ENCODE assay signal across 1 cellular context in the genomic region with DNA sequence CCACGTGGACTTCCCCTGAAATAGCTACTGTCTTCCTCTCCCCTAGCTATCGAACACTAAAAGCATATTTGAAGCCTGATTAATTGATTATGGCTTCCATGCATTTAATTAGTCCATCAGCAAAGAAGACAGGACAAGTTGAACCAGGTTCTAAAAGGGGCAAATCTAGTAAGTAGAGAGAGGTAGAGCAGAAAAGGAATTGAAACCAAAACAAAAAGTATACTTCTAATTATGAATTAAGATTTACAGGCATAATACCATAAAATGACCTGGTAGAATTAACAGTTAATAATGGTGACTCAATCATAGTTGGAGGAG.
TF ChIP-seq lines count a peak whose summit lies in the region.

No MANE protein-coding gene starts in this region.

TF ChIP-seq in GM12878, 131 proteins besides CTCF, POLR2A, EP300 and RAD21 (continued from another document):
- TF ChIP-seq, protein P1, sequence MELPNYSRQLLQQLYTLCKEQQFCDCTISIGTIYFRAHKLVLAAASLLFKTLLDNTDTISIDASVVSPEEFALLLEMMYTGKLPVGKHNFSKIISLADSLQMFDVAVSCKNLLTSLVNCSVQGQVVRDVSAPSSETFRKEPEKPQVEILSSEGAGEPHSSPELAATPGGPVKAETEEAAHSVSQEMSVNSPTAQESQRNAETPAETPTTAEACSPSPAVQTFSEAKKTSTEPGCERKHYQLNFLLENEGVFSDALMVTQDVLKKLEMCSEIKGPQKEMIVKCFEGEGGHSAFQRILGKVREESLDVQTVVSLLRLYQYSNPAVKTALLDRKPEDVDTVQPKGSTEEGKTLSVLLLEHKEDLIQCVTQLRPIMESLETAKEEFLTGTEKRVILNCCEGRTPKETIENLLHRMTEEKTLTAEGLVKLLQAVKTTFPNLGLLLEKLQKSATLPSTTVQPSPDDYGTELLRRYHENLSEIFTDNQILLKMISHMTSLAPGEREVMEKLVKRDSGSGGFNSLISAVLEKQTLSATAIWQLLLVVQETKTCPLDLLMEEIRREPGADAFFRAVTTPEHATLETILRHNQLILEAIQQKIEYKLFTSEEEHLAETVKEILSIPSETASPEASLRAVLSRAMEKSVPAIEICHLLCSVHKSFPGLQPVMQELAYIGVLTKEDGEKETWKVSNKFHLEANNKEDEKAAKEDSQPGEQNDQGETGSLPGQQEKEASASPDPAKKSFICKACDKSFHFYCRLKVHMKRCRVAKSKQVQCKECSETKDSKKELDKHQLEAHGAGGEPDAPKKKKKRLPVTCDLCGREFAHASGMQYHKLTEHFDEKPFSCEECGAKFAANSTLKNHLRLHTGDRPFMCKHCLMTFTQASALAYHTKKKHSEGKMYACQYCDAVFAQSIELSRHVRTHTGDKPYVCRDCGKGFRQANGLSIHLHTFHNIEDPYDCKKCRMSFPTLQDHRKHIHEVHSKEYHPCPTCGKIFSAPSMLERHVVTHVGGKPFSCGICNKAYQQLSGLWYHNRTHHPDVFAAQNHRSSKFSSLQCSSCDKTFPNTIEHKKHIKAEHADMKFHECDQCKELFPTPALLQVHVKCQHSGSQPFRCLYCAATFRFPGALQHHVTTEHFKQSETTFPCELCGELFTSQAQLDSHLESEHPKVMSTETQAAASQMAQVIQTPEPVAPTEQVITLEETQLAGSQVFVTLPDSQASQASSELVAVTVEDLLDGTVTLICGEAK (IDR thresholded peaks at IDR 0.05; ENCODE audit: borderline replicate concordance): no peak
- TF ChIP-seq, protein P2, sequence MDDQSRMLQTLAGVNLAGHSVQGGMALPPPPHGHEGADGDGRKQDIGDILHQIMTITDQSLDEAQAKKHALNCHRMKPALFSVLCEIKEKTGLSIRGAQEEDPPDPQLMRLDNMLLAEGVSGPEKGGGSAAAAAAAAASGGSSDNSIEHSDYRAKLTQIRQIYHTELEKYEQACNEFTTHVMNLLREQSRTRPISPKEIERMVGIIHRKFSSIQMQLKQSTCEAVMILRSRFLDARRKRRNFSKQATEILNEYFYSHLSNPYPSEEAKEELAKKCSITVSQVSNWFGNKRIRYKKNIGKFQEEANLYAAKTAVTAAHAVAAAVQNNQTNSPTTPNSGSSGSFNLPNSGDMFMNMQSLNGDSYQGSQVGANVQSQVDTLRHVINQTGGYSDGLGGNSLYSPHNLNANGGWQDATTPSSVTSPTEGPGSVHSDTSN (IDR thresholded peaks at IDR 0.05; ENCODE audit: insufficient replicate concordance, low read depth, low read length): no peak
- TF ChIP-seq, protein P3, sequence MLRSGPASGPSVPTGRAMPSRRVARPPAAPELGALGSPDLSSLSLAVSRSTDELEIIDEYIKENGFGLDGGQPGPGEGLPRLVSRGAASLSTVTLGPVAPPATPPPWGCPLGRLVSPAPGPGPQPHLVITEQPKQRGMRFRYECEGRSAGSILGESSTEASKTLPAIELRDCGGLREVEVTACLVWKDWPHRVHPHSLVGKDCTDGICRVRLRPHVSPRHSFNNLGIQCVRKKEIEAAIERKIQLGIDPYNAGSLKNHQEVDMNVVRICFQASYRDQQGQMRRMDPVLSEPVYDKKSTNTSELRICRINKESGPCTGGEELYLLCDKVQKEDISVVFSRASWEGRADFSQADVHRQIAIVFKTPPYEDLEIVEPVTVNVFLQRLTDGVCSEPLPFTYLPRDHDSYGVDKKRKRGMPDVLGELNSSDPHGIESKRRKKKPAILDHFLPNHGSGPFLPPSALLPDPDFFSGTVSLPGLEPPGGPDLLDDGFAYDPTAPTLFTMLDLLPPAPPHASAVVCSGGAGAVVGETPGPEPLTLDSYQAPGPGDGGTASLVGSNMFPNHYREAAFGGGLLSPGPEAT (IDR thresholded peaks at IDR 0.05; ENCODE audit: low read depth): peak; percentile 4; the same call in 1 of the 2 replicates
- TF ChIP-seq SMC3 (IDR thresholded peaks at IDR 0.05; ENCODE audit: borderline replicate concordance, low read length) (no peak; the same call in 1 of the 2 replicates), STAT1 (conservative IDR thresholded peaks at IDR 0.05) (0 out of 2 replicates have a peak, but pooled peaks have one; percentile 13), RAD51 (IDR thresholded peaks at IDR 0.05) (peak; percentile 4; the same call in 1 of the 2 replicates), RUNX3 (IDR thresholded peaks at IDR 0.05; ENCODE audit: low read length) (no peak), CBX3 (IDR thresholded peaks at IDR 0.05; ENCODE audit: borderline replicate concordance, low read depth) (no peak), MXI1 (IDR thresholded peaks at IDR 0.05; ENCODE audit: low read depth, low read length) (no peak), CHD1 (IDR thresholded peaks at IDR 0.05; ENCODE audit: low read depth, low read length) (no peak), RCOR1 (conservative IDR thresholded peaks at IDR 0.05; ENCODE audit: low read depth, low read length) (no peak)
- TF ChIP-seq, protein P4, sequence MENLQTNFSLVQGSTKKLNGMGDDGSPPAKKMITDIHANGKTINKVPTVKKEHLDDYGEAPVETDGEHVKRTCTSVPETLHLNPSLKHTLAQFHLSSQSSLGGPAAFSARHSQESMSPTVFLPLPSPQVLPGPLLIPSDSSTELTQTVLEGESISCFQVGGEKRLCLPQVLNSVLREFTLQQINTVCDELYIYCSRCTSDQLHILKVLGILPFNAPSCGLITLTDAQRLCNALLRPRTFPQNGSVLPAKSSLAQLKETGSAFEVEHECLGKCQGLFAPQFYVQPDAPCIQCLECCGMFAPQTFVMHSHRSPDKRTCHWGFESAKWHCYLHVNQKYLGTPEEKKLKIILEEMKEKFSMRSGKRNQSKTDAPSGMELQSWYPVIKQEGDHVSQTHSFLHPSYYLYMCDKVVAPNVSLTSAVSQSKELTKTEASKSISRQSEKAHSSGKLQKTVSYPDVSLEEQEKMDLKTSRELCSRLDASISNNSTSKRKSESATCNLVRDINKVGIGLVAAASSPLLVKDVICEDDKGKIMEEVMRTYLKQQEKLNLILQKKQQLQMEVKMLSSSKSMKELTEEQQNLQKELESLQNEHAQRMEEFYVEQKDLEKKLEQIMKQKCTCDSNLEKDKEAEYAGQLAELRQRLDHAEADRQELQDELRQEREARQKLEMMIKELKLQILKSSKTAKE (IDR thresholded peaks at IDR 0.05; ENCODE audit: low read depth, poor library complexity, severe bottlenecking): no peak
